In genomic region chr7:99188221-99188620, GRCh38 we compare ENCODE assay signal across 9 cellular contexts. TPM values are rescaled to one million over a fixed set of nuclear protein-coding genes. Genes with fewer than 3 reads are reported as not detected.
"Had no signal": no experiment of that assay in that cellular context is flagged by ENCODE, and none has a peak within 500 bp of the region (broad histone marks: within the 10 kb centered on the region; RNA-seq: fewer than 3 reads in every experiment).

No MANE protein-coding gene starts in this region.

- H3K4me3 Mint-ChIP-seq: H9, IgD-negative memory B cell had no signal

- ATAC-seq: HepG2 had no signal

- H3K27ac Mint-ChIP-seq: H9, IgD-negative memory B cell had no signal

- H3K9me3 Mint-ChIP-seq: H9 had no signal

- H3K27ac ChIP-seq: GM23248 had no signal

- H3K4me3 ChIP-seq: GM23248 had no signal

- H2AFZ ChIP-seq: GM23248 had no signal

- H3K9ac ChIP-seq: GM23248 had no signal

- DNase-seq: GM23248, GOT3, H9, HCEC 1CT, KBM-7 had no signal

- FAIRE-seq: H54, HepG2 had no signal

RNA-seq across cellular contexts. Expression of gene KPNA7, which starts 19.7 kb away (rescaled TPM):
- total RNA-seq: GM23248, H9, HT1080 had no signal
- polyA plus RNA-seq: GM23248, IgD-negative memory B cell had no signal
